Comparison of ENCODE assay signal across 1 cellular context in the genomic region with DNA sequence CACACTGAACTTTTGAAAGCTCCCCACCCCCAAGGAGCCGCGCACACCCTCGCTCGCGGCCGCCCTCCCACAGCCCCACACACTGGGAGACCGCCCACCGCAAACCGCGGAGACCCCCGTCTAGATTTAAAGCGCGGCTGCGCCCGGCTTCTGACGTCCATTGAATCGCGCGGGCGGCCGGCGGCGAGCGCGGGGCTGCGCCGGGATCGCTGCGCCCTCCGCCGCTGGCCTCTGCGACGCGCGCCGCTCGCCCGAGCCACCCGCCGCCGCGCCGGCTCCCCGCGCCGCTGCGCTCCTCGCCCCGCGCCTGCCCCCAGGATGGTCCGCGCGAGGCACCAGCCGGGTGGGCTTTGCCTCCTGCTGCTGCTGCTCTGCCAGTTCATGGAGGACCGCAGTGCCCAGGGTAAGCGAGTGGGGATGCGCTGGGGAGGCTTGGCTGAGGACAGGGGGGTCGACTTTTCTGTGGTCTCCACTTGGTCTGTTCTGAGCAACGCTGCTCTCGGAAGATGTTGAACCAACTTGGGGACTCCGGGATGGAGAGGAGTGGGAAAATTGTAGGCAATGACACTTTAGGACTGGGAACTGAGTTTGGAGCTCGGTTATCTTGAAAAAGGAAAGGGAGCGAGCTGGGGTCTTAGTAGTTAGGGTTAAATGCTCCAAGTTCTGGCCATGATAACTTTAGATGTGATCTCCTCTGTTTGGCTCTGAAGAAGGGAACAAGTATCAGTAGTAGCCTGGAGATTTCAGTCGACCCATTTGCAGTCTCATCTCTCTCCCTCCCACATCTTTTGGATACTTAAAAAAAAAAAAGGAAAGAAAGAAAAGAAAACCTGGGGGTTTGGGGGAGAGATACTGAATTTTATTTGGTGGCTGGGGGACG.
A peak's percentile ranks its signal among the peaks of the same experiment; 100 is the strongest.
TF ChIP-seq lines count a peak whose summit lies in the region.

A gene with protein sequence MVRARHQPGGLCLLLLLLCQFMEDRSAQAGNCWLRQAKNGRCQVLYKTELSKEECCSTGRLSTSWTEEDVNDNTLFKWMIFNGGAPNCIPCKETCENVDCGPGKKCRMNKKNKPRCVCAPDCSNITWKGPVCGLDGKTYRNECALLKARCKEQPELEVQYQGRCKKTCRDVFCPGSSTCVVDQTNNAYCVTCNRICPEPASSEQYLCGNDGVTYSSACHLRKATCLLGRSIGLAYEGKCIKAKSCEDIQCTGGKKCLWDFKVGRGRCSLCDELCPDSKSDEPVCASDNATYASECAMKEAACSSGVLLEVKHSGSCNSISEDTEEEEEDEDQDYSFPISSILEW (plus strand): TSS at position 156 of the 880 bp plus-strand sequence. CDS start 163 bp downstream, at position 319.

TF ChIP-seq in HepG2, 621 proteins besides CTCF, POLR2A, EP300 and RAD21 (continued from another document):
- TF ChIP-seq, protein P1, sequence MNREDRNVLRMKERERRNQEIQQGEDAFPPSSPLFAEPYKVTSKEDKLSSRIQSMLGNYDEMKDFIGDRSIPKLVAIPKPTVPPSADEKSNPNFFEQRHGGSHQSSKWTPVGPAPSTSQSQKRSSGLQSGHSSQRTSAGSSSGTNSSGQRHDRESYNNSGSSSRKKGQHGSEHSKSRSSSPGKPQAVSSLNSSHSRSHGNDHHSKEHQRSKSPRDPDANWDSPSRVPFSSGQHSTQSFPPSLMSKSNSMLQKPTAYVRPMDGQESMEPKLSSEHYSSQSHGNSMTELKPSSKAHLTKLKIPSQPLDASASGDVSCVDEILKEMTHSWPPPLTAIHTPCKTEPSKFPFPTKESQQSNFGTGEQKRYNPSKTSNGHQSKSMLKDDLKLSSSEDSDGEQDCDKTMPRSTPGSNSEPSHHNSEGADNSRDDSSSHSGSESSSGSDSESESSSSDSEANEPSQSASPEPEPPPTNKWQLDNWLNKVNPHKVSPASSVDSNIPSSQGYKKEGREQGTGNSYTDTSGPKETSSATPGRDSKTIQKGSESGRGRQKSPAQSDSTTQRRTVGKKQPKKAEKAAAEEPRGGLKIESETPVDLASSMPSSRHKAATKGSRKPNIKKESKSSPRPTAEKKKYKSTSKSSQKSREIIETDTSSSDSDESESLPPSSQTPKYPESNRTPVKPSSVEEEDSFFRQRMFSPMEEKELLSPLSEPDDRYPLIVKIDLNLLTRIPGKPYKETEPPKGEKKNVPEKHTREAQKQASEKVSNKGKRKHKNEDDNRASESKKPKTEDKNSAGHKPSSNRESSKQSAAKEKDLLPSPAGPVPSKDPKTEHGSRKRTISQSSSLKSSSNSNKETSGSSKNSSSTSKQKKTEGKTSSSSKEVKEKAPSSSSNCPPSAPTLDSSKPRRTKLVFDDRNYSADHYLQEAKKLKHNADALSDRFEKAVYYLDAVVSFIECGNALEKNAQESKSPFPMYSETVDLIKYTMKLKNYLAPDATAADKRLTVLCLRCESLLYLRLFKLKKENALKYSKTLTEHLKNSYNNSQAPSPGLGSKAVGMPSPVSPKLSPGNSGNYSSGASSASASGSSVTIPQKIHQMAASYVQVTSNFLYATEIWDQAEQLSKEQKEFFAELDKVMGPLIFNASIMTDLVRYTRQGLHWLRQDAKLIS (CRISPR knock-in tag; IDR thresholded peaks at IDR 0.05), result peak; percentile 90; the same call in 1 of the 2 replicates
- TF ChIP-seq PHF21A (CRISPR knock-in tag; IDR thresholded peaks at IDR 0.05) (no peak), KLF11 (CRISPR knock-in tag; IDR thresholded peaks at IDR 0.05) (no peak), ZNF629 (CRISPR knock-in tag; conservative IDR thresholded peaks at IDR 0.05) (no peak), HDAC1 (CRISPR knock-in tag; IDR thresholded peaks at IDR 0.05) (peak; percentile 57), KMT2A (CRISPR knock-in tag; IDR thresholded peaks at IDR 0.05) (0 out of 2 replicates have a peak, but pooled peaks have one; percentile 18), SMARCC2 (IDR thresholded peaks at IDR 0.05) (no peak), ZNF557 (CRISPR knock-in tag; IDR thresholded peaks at IDR 0.05) (no peak), RBM22 (optimal IDR thresholded peaks at IDR 0.05; ENCODE audit: low read length) (no peak), ZC3H4 (CRISPR knock-in tag; IDR thresholded peaks at IDR 0.05; ENCODE audit: borderline replicate concordance) (peak; percentile 80; the same call in 1 of the 2 replicates), SATB2 (CRISPR knock-in tag; IDR thresholded peaks at IDR 0.05) (no peak), ZIK1 (CRISPR knock-in tag; IDR thresholded peaks at IDR 0.05; ENCODE audit: borderline replicate concordance, low read depth) (no peak), YY1 (IDR thresholded peaks at IDR 0.05; ENCODE audit: insufficient read depth, insufficient replicate concordance, low read depth, low read length) (no peak), ZNF207 (IDR thresholded peaks at IDR 0.05; ENCODE audit: borderline replicate concordance) (no peak), ATM (IDR thresholded peaks at IDR 0.05; ENCODE audit: borderline replicate concordance) (no peak), NR2F6 (IDR thresholded peaks at IDR 0.05) (no peak), NR2F6 (CRISPR knock-in tag; IDR thresholded peaks at IDR 0.05) (no peak), TEAD2 (CRISPR knock-in tag; IDR thresholded peaks at IDR 0.05) (no peak), TMF1 (CRISPR knock-in tag; IDR thresholded peaks at IDR 0.05; ENCODE audit: low read depth) (0 out of 2 replicates have a peak, but pooled peaks have one; percentile 10), HNRNPLL (IDR thresholded peaks at IDR 0.05; ENCODE audit: low read depth, low read length, poor library complexity, severe bottlenecking) (peak; percentile 72), ARNTL (CRISPR knock-in tag; IDR thresholded peaks at IDR 0.05) (no peak), TCF7 (IDR thresholded peaks at IDR 0.05; ENCODE audit: low read depth) (no peak), PAWR (CRISPR knock-in tag; IDR thresholded peaks at IDR 0.05; ENCODE audit: borderline replicate concordance) (no peak), ELF3 (CRISPR knock-in tag; IDR thresholded peaks at IDR 0.05) (no peak), ZNF3 (CRISPR knock-in tag; IDR thresholded peaks at IDR 0.05) (no peak), ZNF431 (CRISPR knock-in tag; IDR thresholded peaks at IDR 0.05; ENCODE audit: borderline replicate concordance, low read depth) (no peak), MIER2 (CRISPR knock-in tag; IDR thresholded peaks at IDR 0.05) (no peak), SP2 (CRISPR knock-in tag; IDR thresholded peaks at IDR 0.05) (no peak), SNAPC2 (CRISPR knock-in tag; IDR thresholded peaks at IDR 0.05) (no peak)
- TF ChIP-seq, protein P2, sequence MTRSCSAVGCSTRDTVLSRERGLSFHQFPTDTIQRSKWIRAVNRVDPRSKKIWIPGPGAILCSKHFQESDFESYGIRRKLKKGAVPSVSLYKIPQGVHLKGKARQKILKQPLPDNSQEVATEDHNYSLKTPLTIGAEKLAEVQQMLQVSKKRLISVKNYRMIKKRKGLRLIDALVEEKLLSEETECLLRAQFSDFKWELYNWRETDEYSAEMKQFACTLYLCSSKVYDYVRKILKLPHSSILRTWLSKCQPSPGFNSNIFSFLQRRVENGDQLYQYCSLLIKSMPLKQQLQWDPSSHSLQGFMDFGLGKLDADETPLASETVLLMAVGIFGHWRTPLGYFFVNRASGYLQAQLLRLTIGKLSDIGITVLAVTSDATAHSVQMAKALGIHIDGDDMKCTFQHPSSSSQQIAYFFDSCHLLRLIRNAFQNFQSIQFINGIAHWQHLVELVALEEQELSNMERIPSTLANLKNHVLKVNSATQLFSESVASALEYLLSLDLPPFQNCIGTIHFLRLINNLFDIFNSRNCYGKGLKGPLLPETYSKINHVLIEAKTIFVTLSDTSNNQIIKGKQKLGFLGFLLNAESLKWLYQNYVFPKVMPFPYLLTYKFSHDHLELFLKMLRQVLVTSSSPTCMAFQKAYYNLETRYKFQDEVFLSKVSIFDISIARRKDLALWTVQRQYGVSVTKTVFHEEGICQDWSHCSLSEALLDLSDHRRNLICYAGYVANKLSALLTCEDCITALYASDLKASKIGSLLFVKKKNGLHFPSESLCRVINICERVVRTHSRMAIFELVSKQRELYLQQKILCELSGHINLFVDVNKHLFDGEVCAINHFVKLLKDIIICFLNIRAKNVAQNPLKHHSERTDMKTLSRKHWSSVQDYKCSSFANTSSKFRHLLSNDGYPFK (CRISPR knock-in tag; IDR thresholded peaks at IDR 0.05; ENCODE audit: borderline replicate concordance), result no peak
- TF ChIP-seq, protein P3, sequence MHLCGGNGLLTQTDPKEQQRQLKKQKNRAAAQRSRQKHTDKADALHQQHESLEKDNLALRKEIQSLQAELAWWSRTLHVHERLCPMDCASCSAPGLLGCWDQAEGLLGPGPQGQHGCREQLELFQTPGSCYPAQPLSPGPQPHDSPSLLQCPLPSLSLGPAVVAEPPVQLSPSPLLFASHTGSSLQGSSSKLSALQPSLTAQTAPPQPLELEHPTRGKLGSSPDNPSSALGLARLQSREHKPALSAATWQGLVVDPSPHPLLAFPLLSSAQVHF (CRISPR knock-in tag; IDR thresholded peaks at IDR 0.05), result 0 out of 2 replicates have a peak, but pooled peaks have one; percentile 33
- TF ChIP-seq, protein P4, sequence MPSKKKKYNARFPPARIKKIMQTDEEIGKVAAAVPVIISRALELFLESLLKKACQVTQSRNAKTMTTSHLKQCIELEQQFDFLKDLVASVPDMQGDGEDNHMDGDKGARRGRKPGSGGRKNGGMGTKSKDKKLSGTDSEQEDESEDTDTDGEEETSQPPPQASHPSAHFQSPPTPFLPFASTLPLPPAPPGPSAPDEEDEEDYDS (CRISPR knock-in tag; IDR thresholded peaks at IDR 0.05), result peak; percentile 72
- TF ChIP-seq, protein P5, sequence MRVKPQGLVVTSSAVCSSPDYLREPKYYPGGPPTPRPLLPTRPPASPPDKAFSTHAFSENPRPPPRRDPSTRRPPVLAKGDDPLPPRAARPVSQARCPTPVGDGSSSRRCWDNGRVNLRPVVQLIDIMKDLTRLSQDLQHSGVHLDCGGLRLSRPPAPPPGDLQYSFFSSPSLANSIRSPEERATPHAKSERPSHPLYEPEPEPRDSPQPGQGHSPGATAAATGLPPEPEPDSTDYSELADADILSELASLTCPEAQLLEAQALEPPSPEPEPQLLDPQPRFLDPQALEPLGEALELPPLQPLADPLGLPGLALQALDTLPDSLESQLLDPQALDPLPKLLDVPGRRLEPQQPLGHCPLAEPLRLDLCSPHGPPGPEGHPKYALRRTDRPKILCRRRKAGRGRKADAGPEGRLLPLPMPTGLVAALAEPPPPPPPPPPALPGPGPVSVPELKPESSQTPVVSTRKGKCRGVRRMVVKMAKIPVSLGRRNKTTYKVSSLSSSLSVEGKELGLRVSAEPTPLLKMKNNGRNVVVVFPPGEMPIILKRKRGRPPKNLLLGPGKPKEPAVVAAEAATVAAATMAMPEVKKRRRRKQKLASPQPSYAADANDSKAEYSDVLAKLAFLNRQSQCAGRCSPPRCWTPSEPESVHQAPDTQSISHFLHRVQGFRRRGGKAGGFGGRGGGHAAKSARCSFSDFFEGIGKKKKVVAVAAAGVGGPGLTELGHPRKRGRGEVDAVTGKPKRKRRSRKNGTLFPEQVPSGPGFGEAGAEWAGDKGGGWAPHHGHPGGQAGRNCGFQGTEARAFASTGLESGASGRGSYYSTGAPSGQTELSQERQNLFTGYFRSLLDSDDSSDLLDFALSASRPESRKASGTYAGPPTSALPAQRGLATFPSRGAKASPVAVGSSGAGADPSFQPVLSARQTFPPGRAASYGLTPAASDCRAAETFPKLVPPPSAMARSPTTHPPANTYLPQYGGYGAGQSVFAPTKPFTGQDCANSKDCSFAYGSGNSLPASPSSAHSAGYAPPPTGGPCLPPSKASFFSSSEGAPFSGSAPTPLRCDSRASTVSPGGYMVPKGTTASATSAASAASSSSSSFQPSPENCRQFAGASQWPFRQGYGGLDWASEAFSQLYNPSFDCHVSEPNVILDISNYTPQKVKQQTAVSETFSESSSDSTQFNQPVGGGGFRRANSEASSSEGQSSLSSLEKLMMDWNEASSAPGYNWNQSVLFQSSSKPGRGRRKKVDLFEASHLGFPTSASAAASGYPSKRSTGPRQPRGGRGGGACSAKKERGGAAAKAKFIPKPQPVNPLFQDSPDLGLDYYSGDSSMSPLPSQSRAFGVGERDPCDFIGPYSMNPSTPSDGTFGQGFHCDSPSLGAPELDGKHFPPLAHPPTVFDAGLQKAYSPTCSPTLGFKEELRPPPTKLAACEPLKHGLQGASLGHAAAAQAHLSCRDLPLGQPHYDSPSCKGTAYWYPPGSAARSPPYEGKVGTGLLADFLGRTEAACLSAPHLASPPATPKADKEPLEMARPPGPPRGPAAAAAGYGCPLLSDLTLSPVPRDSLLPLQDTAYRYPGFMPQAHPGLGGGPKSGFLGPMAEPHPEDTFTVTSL (CRISPR knock-in tag; IDR thresholded peaks at IDR 0.05; ENCODE audit: borderline replicate concordance), result no peak
- TF ChIP-seq, protein P6, sequence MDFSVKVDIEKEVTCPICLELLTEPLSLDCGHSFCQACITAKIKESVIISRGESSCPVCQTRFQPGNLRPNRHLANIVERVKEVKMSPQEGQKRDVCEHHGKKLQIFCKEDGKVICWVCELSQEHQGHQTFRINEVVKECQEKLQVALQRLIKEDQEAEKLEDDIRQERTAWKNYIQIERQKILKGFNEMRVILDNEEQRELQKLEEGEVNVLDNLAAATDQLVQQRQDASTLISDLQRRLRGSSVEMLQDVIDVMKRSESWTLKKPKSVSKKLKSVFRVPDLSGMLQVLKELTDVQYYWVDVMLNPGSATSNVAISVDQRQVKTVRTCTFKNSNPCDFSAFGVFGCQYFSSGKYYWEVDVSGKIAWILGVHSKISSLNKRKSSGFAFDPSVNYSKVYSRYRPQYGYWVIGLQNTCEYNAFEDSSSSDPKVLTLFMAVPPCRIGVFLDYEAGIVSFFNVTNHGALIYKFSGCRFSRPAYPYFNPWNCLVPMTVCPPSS (IDR thresholded peaks at IDR 0.05), result no peak
